ENCODE assay signal across 1 cellular context in the genomic region with DNA sequence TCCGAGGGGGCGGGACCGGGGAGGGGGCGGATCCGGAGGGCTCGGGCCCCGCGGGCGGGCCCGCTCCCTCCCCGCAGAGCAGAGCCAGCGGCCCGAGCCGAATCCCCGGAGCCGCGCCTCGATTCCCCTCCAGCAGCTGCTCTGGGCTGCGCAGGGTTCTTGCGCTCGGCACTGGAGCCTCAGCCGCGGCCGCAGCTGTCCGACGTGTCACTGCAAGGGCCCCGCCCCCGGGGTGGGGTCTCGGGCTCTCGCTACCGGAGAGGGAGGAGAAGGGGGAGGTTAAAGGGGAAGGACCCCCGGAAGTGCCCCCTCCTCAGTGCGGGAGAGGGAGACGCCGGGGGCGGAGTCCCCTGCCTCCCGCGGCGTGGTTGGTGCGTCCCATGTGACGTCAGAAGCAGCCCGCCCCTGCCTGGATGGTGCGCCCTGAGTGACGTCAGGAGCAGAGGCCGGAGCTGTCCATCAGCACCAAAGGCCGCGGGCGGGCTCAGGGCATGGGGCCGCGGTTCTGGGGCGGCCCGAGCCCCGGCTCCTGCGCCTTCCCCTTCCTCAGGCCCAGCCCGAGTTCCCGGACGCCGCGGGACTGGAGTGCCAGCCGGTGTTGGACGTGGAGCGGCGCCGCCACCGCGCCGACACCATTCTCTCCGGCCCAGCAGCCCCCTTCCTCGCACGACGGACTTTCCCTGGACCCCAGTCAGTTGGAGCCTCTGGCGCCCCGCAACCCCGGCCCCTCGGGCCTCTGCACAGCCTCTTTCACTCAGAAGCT.
A peak's percentile ranks its signal among the peaks of the same experiment; 100 is the strongest.
TF ChIP-seq lines count a peak whose summit lies in the region.

A gene with protein sequence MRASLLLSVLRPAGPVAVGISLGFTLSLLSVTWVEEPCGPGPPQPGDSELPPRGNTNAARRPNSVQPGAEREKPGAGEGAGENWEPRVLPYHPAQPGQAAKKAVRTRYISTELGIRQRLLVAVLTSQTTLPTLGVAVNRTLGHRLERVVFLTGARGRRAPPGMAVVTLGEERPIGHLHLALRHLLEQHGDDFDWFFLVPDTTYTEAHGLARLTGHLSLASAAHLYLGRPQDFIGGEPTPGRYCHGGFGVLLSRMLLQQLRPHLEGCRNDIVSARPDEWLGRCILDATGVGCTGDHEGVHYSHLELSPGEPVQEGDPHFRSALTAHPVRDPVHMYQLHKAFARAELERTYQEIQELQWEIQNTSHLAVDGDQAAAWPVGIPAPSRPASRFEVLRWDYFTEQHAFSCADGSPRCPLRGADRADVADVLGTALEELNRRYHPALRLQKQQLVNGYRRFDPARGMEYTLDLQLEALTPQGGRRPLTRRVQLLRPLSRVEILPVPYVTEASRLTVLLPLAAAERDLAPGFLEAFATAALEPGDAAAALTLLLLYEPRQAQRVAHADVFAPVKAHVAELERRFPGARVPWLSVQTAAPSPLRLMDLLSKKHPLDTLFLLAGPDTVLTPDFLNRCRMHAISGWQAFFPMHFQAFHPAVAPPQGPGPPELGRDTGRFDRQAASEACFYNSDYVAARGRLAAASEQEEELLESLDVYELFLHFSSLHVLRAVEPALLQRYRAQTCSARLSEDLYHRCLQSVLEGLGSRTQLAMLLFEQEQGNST (minus strand): TSS at position 214 of the 763 bp plus-strand sequence. CDS start 271 bp downstream, outside the sequence.
A gene with protein sequence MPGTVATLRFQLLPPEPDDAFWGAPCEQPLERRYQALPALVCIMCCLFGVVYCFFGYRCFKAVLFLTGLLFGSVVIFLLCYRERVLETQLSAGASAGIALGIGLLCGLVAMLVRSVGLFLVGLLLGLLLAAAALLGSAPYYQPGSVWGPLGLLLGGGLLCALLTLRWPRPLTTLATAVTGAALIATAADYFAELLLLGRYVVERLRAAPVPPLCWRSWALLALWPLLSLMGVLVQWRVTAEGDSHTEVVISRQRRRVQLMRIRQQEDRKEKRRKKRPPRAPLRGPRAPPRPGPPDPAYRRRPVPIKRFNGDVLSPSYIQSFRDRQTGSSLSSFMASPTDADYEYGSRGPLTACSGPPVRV (plus strand): TSS at position 433 of the 763 bp plus-strand sequence. CDS start 700 bp downstream, outside the sequence.

TF ChIP-seq in K562, 482 proteins besides CTCF, POLR2A, EP300 and RAD21 (continued from another document and continues in another):
- TF ChIP-seq RBBP5 (IDR thresholded peaks at IDR 0.05; ENCODE audit: borderline replicate concordance, insufficient read depth, low read length, poor library complexity, severe bottlenecking) (no peak), KAT7 (CRISPR knock-in tag; IDR thresholded peaks at IDR 0.05; ENCODE audit: borderline replicate concordance) (no peak), BCL6 (CRISPR knock-in tag; IDR thresholded peaks at IDR 0.05) (no peak), PHB (CRISPR knock-in tag; IDR thresholded peaks at IDR 0.05) (no peak), FOXA1 (IDR thresholded peaks at IDR 0.05; ENCODE audit: borderline replicate concordance) (no peak), KLF13 (tag; IDR thresholded peaks at IDR 0.05; ENCODE audit: borderline replicate concordance, low read depth) (no peak), FOXJ3 (CRISPR knock-in tag; IDR thresholded peaks at IDR 0.05) (no peak), U2AF1 (optimal IDR thresholded peaks at IDR 0.05; ENCODE audit: low read depth, low read length) (no peak), ZNF24 (IDR thresholded peaks at IDR 0.05) (no peak)
- TF ChIP-seq, protein P1, sequence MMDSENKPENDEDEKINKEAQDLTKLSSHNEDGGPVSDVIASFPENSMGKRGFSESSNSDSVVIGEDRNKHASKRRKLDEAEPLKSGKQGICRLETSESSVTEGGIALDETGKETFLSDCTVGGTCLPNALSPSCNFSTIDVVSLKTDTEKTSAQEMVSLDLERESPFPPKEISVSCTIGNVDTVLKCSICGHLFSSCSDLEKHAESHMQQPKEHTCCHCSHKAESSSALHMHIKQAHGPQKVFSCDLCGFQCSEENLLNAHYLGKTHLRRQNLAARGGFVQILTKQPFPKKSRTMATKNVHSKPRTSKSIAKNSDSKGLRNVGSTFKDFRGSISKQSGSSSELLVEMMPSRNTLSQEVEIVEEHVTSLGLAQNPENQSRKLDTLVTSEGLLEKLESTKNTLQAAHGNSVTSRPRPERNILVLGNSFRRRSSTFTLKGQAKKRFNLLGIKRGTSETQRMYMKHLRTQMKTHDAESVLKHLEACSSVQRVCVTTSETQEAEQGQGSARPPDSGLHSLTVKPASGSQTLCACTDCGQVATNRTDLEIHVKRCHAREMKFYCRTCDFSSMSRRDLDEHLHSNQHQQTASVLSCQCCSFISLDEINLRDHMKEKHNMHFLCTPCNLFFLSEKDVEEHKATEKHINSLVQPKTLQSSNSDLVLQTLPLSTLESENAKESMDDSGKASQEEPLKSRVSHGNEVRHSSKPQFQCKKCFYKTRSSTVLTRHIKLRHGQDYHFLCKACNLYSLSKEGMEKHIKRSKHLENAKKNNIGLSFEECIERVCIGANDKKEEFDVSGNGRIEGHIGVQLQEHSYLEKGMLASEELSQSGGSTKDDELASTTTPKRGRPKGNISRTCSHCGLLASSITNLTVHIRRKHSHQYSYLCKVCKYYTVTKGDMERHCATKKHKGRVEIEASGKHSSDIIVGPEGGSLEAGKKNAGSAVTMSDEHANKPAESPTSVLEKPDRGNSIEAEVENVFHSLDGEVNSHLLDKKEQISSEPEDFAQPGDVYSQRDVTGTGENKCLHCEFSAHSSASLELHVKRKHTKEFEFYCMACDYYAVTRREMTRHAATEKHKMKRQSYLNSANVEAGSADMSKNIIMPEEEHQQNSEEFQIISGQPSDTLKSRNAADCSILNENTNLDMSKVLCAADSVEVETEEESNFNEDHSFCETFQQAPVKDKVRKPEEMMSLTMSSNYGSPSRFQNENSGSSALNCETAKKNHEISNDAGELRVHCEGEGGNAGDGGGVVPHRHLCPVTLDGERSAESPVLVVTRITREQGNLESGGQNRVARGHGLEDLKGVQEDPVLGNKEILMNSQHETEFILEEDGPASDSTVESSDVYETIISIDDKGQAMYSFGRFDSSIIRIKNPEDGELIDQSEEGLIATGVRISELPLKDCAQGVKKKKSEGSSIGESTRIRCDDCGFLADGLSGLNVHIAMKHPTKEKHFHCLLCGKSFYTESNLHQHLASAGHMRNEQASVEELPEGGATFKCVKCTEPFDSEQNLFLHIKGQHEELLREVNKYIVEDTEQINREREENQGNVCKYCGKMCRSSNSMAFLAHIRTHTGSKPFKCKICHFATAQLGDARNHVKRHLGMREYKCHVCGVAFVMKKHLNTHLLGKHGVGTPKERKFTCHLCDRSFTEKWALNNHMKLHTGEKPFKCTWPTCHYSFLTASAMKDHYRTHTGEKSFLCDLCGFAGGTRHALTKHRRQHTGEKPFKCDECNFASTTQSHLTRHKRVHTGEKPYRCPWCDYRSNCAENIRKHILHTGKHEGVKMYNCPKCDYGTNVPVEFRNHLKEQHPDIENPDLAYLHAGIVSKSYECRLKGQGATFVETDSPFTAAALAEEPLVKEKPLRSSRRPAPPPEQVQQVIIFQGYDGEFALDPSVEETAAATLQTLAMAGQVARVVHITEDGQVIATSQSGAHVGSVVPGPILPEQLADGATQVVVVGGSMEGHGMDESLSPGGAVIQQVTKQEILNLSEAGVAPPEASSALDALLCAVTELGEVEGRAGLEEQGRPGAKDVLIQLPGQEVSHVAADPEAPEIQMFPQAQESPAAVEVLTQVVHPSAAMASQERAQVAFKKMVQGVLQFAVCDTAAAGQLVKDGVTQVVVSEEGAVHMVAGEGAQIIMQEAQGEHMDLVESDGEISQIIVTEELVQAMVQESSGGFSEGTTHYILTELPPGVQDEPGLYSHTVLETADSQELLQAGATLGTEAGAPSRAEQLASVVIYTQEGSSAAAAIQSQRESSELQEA (IDR thresholded peaks at IDR 0.05; ENCODE audit: low read depth) = no peak
- TF ChIP-seq, protein P2, sequence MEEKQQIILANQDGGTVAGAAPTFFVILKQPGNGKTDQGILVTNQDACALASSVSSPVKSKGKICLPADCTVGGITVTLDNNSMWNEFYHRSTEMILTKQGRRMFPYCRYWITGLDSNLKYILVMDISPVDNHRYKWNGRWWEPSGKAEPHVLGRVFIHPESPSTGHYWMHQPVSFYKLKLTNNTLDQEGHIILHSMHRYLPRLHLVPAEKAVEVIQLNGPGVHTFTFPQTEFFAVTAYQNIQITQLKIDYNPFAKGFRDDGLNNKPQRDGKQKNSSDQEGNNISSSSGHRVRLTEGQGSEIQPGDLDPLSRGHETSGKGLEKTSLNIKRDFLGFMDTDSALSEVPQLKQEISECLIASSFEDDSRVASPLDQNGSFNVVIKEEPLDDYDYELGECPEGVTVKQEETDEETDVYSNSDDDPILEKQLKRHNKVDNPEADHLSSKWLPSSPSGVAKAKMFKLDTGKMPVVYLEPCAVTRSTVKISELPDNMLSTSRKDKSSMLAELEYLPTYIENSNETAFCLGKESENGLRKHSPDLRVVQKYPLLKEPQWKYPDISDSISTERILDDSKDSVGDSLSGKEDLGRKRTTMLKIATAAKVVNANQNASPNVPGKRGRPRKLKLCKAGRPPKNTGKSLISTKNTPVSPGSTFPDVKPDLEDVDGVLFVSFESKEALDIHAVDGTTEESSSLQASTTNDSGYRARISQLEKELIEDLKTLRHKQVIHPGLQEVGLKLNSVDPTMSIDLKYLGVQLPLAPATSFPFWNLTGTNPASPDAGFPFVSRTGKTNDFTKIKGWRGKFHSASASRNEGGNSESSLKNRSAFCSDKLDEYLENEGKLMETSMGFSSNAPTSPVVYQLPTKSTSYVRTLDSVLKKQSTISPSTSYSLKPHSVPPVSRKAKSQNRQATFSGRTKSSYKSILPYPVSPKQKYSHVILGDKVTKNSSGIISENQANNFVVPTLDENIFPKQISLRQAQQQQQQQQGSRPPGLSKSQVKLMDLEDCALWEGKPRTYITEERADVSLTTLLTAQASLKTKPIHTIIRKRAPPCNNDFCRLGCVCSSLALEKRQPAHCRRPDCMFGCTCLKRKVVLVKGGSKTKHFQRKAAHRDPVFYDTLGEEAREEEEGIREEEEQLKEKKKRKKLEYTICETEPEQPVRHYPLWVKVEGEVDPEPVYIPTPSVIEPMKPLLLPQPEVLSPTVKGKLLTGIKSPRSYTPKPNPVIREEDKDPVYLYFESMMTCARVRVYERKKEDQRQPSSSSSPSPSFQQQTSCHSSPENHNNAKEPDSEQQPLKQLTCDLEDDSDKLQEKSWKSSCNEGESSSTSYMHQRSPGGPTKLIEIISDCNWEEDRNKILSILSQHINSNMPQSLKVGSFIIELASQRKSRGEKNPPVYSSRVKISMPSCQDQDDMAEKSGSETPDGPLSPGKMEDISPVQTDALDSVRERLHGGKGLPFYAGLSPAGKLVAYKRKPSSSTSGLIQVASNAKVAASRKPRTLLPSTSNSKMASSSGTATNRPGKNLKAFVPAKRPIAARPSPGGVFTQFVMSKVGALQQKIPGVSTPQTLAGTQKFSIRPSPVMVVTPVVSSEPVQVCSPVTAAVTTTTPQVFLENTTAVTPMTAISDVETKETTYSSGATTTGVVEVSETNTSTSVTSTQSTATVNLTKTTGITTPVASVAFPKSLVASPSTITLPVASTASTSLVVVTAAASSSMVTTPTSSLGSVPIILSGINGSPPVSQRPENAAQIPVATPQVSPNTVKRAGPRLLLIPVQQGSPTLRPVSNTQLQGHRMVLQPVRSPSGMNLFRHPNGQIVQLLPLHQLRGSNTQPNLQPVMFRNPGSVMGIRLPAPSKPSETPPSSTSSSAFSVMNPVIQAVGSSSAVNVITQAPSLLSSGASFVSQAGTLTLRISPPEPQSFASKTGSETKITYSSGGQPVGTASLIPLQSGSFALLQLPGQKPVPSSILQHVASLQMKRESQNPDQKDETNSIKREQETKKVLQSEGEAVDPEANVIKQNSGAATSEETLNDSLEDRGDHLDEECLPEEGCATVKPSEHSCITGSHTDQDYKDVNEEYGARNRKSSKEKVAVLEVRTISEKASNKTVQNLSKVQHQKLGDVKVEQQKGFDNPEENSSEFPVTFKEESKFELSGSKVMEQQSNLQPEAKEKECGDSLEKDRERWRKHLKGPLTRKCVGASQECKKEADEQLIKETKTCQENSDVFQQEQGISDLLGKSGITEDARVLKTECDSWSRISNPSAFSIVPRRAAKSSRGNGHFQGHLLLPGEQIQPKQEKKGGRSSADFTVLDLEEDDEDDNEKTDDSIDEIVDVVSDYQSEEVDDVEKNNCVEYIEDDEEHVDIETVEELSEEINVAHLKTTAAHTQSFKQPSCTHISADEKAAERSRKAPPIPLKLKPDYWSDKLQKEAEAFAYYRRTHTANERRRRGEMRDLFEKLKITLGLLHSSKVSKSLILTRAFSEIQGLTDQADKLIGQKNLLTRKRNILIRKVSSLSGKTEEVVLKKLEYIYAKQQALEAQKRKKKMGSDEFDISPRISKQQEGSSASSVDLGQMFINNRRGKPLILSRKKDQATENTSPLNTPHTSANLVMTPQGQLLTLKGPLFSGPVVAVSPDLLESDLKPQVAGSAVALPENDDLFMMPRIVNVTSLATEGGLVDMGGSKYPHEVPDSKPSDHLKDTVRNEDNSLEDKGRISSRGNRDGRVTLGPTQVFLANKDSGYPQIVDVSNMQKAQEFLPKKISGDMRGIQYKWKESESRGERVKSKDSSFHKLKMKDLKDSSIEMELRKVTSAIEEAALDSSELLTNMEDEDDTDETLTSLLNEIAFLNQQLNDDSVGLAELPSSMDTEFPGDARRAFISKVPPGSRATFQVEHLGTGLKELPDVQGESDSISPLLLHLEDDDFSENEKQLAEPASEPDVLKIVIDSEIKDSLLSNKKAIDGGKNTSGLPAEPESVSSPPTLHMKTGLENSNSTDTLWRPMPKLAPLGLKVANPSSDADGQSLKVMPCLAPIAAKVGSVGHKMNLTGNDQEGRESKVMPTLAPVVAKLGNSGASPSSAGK (IDR thresholded peaks at IDR 0.05) = no peak
- TF ChIP-seq, protein P3, sequence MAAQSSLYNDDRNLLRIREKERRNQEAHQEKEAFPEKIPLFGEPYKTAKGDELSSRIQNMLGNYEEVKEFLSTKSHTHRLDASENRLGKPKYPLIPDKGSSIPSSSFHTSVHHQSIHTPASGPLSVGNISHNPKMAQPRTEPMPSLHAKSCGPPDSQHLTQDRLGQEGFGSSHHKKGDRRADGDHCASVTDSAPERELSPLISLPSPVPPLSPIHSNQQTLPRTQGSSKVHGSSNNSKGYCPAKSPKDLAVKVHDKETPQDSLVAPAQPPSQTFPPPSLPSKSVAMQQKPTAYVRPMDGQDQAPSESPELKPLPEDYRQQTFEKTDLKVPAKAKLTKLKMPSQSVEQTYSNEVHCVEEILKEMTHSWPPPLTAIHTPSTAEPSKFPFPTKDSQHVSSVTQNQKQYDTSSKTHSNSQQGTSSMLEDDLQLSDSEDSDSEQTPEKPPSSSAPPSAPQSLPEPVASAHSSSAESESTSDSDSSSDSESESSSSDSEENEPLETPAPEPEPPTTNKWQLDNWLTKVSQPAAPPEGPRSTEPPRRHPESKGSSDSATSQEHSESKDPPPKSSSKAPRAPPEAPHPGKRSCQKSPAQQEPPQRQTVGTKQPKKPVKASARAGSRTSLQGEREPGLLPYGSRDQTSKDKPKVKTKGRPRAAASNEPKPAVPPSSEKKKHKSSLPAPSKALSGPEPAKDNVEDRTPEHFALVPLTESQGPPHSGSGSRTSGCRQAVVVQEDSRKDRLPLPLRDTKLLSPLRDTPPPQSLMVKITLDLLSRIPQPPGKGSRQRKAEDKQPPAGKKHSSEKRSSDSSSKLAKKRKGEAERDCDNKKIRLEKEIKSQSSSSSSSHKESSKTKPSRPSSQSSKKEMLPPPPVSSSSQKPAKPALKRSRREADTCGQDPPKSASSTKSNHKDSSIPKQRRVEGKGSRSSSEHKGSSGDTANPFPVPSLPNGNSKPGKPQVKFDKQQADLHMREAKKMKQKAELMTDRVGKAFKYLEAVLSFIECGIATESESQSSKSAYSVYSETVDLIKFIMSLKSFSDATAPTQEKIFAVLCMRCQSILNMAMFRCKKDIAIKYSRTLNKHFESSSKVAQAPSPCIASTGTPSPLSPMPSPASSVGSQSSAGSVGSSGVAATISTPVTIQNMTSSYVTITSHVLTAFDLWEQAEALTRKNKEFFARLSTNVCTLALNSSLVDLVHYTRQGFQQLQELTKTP (IDR thresholded peaks at IDR 0.05; ENCODE audit: low read depth in 1 of 2, partially characterized antibody in 2 of 2) = peak in 1 of 2 experiments; percentile 51
